Comparison of ENCODE assay signal across 15 cellular contexts in genomic region chr14:104775073-104775489, GRCh38. TPM values are rescaled to one million over a fixed set of nuclear protein-coding genes. Genes with fewer than 3 reads are reported as not detected.
DNase-seq lines count a peak whose midpoint lies in the region; ATAC-seq and TF ChIP-seq lines count a peak whose summit lies in the region.
"Had no signal": no experiment of that assay in that cellular context is flagged by ENCODE, and none has a peak within 500 bp of the region (broad histone marks: within the 10 kb centered on the region; RNA-seq: fewer than 3 reads in every experiment).

No MANE protein-coding gene starts in this region.

- H3K18ac ChIP-seq in mesenchymal stem cell (ENCODE audit: low read depth in 1 of 2, low read length in 2 of 2) (no peak overlapping the region), mesendoderm (ENCODE audit: low read length) (no peak overlapping the region)

- no peak overlapping the region for H2AFZ ChIP-seq in osteoblast (ENCODE audit: low read length)
- H2AFZ ChIP-seq in mesenchymal stem cell (ENCODE audit: low read depth, low read length): no peak overlapping the region

- ATAC-seq in stimulated activated effector memory CD8-positive, alpha-beta T cell treated with anti-CD3 and anti-CD28 coated beads, Interleukin-12 subunit alpha, Interleukin-12 subunit beta, amount 100 ng/mL, for 72 hours: no peak

- H3K4me1 ChIP-seq in osteoblast (ENCODE audit: insufficient read depth, low read length): no peaks in the 10 kb centered on the region
- peaks cover 18% of the 10 kb centered on the region for H3K4me1 ChIP-seq in mesenchymal stem cell (ENCODE audit: control insufficient read depth, insufficient read depth, low read depth, low read length)
- H3K4me1 ChIP-seq in mesendoderm (ENCODE audit: control insufficient read depth, low read depth, low read length): no peaks in the 10 kb centered on the region
- H3K4me1 ChIP-seq: BLaER1 had no signal

- H3K9ac ChIP-seq in mesenchymal stem cell (ENCODE audit: low read length) (no peak overlapping the region), mesendoderm (ENCODE audit: low read length) (no peak overlapping the region)
- H3K9ac ChIP-seq: BLaER1 had no signal

- H4K20me1 ChIP-seq in osteoblast (ENCODE audit: insufficient read depth, low read length): peaks cover 43% of the 10 kb centered on the region

- H3K14ac ChIP-seq in mesenchymal stem cell (ENCODE audit: low read length in 2 of 2): no peak overlapping the region

- no peak overlapping the region for H2BK120ac ChIP-seq in mesenchymal stem cell (ENCODE audit: low read depth, low read length)
- H2BK120ac ChIP-seq in mesendoderm (ENCODE audit: low read depth, low read length): no peak overlapping the region

- no peaks in the 10 kb centered on the region for H3K4me1 Mint-ChIP-seq in stimulated activated effector memory CD8-positive, alpha-beta T cell treated with anti-CD3 and anti-CD28 coated beads, Interleukin-12 subunit alpha, Interleukin-12 subunit beta, amount 100 ng/mL, for 72 hours
- H3K4me1 Mint-ChIP-seq: H9 had no signal

- H2BK5ac ChIP-seq in mesenchymal stem cell (ENCODE audit: low read depth, low read length, poor library complexity, severe bottlenecking) (no peak overlapping the region), mesendoderm (ENCODE audit: low read length) (no peak overlapping the region)

- H3K9me3 ChIP-seq in osteoblast (ENCODE audit: low read depth, low read length) (no peaks in the 10 kb centered on the region), mesenchymal stem cell (ENCODE audit: control insufficient read depth, low read length) (no peaks in the 10 kb centered on the region)

- WGBS in mesenchymal stem cell: 99% methylated on average over 13 of the region's 13 CpGs
- no CpG with 5 or more reads among the region's 13 CpGs for WGBS in mesendoderm (ENCODE audit: extremely low coverage, insufficient coverage, low lambda C conversion rate)

- H3K4me2 ChIP-seq in osteoblast (ENCODE audit: insufficient read depth, low read length): no peak overlapping the region
- no peak overlapping the region for H3K4me2 ChIP-seq in mesenchymal stem cell (ENCODE audit: low read length, poor library complexity, severe bottlenecking)
- no peak overlapping the region for H3K4me2 ChIP-seq in mesendoderm (ENCODE audit: low read length)
- H3K4me2 ChIP-seq: BLaER1 had no signal

- H3K4me3 ChIP-seq in osteoblast (ENCODE audit: insufficient read depth, low read length) (no peak overlapping the region), mesenchymal stem cell (ENCODE audit: insufficient read depth in 1 of 2, low read depth in 1 of 2, low read length in 2 of 2) (no peak overlapping the region), mesendoderm (ENCODE audit: low read length) (no peak overlapping the region)
- H3K4me3 ChIP-seq: BLaER1, GM12878 had no signal

- H2BK12ac ChIP-seq in mesenchymal stem cell (ENCODE audit: low read length in 2 of 2): no peak overlapping the region

- H4K8ac ChIP-seq in mesenchymal stem cell (ENCODE audit: low read length) (no peak overlapping the region), mesendoderm (ENCODE audit: low read depth, low read length) (no peak overlapping the region)

- no peak overlapping the region for H4K5ac ChIP-seq in mesendoderm (ENCODE audit: low read length)

- no peak overlapping the region for H3K4ac ChIP-seq in mesenchymal stem cell (ENCODE audit: low read depth in 1 of 2, low read length in 2 of 2)
- no peak overlapping the region for H3K4ac ChIP-seq in mesendoderm (ENCODE audit: low read depth, low read length)

- peak; percentile 83 for DNase-seq in osteoblast (ENCODE audit: insufficient read length, low spot score, missing footprints)
- no peak for DNase-seq in stimulated activated effector memory CD8-positive, alpha-beta T cell treated with anti-CD3 and anti-CD28 coated beads, Interleukin-12 subunit alpha, Interleukin-12 subunit beta, amount 100 ng/mL, for 72 hours (ENCODE audit: low spot score in 2 of 2)
- DNase-seq in mesenchymal stem cell: no peak
- DNase-seq in GM03348 (ENCODE audit: low spot score): no peak
- DNase-seq in mesendoderm: no peak
- no peak for DNase-seq in NCI-H1694 treated with DMSO at 0.1 percent for 48 hours (lab: John Stamatoyannopoulos, UW)
- DNase-seq: Calu3, DMS79 treated with DMSO at 0.1 percent for 48 hours, GF-D8, H9 had no signal

- peaks cover 37% of the 10 kb centered on the region for H3K36me3 ChIP-seq in osteoblast (ENCODE audit: insufficient read depth, low read length)
- peaks cover 49 to 98% of the 10 kb centered on the region in 2 experiments for H3K36me3 ChIP-seq in mesenchymal stem cell (ENCODE audit: control insufficient read depth in 1 of 2, insufficient read depth in 2 of 2, low read depth in 1 of 2, low read length in 2 of 2)
- peaks cover 14% of the 10 kb centered on the region for H3K36me3 ChIP-seq in mesendoderm (ENCODE audit: control insufficient read depth, insufficient read depth, low read length)

- H3K56ac ChIP-seq in mesendoderm (ENCODE audit: low read length): no peak overlapping the region

- H2BK15ac ChIP-seq in mesenchymal stem cell (ENCODE audit: low read depth, poor library complexity, severe bottlenecking) (no peak overlapping the region), mesendoderm (replicated peaks; ENCODE audit: low read depth) (no peak overlapping the region)

- H3K79me2 ChIP-seq in osteoblast (ENCODE audit: insufficient read depth, low read length) (peaks cover under 1% of the 10 kb centered on the region), mesendoderm (ENCODE audit: control insufficient read depth, insufficient read depth, low read length) (no peaks in the 10 kb centered on the region)

- H4K91ac ChIP-seq in mesenchymal stem cell (ENCODE audit: low read length): no peak overlapping the region

- peak overlapping the region; percentile 20 for H3K27ac Mint-ChIP-seq in stimulated activated effector memory CD8-positive, alpha-beta T cell treated with anti-CD3 and anti-CD28 coated beads, Interleukin-12 subunit alpha, Interleukin-12 subunit beta, amount 100 ng/mL, for 72 hours
- H3K27ac Mint-ChIP-seq: CD8-positive, alpha-beta T cell; H9 had no signal

- H3K79me1 ChIP-seq in mesenchymal stem cell (replicated peaks; ENCODE audit: low read length, poor library complexity, severe bottlenecking) (peaks cover 31% of the 10 kb centered on the region), mesendoderm (ENCODE audit: low read length) (no peaks in the 10 kb centered on the region)

- peak overlapping the region; percentile 48 for H3K27ac ChIP-seq in C4-2B
- peak overlapping the region; percentile 73 for H3K27ac ChIP-seq in VCaP
- H3K27ac ChIP-seq in osteoblast (ENCODE audit: low read depth, low read length): no peak overlapping the region
- H3K27ac ChIP-seq in mesenchymal stem cell (ENCODE audit: low read length, poor library complexity, severe bottlenecking): no peak overlapping the region
- no peak overlapping the region for H3K27ac ChIP-seq in mesendoderm (ENCODE audit: low read depth, low read length)
- H3K27ac ChIP-seq: BLaER1 had no signal

- H3K23ac ChIP-seq in mesenchymal stem cell (ENCODE audit: low read length in 2 of 2) (no peak overlapping the region), mesendoderm (ENCODE audit: low read length) (no peak overlapping the region)

- H3K4me3 Mint-ChIP-seq in stimulated activated effector memory CD8-positive, alpha-beta T cell treated with anti-CD3 and anti-CD28 coated beads, Interleukin-12 subunit alpha, Interleukin-12 subunit beta, amount 100 ng/mL, for 72 hours: no peak overlapping the region
- H3K4me3 Mint-ChIP-seq: CD8-positive, alpha-beta T cell; H9 had no signal

- H2AK5ac ChIP-seq in mesenchymal stem cell (ENCODE audit: low read length, severe bottlenecking) (no peak overlapping the region), mesendoderm (ENCODE audit: low read length) (no peak overlapping the region)

- H3K27me3 ChIP-seq in osteoblast (ENCODE audit: insufficient read depth, low read length): no peaks in the 10 kb centered on the region
- no peaks in the 10 kb centered on the region for H3K27me3 ChIP-seq in mesenchymal stem cell (ENCODE audit: control insufficient read depth in 1 of 2, insufficient read depth in 1 of 2, low read length in 2 of 2)
- no peaks in the 10 kb centered on the region for H3K27me3 ChIP-seq in mesendoderm (ENCODE audit: insufficient read depth, low read length, poor library complexity)
- H3K27me3 ChIP-seq: BLaER1 had no signal

- H3K9me3 Mint-ChIP-seq in stimulated activated effector memory CD8-positive, alpha-beta T cell treated with anti-CD3 and anti-CD28 coated beads, Interleukin-12 subunit alpha, Interleukin-12 subunit beta, amount 100 ng/mL, for 72 hours: no peaks in the 10 kb centered on the region
- H3K9me3 Mint-ChIP-seq: CD8-positive, alpha-beta T cell had no signal

- H3K36me3 Mint-ChIP-seq in stimulated activated effector memory CD8-positive, alpha-beta T cell treated with anti-CD3 and anti-CD28 coated beads, Interleukin-12 subunit alpha, Interleukin-12 subunit beta, amount 100 ng/mL, for 72 hours: peaks cover 54% of the 10 kb centered on the region

- no peak for TF ChIP-seq CTCF in C4-2B (conservative IDR thresholded peaks at IDR 0.05)
- TF ChIP-seq CTCF in VCaP (conservative IDR thresholded peaks at IDR 0.05): no peak
- TF ChIP-seq CTCF in osteoblast (IDR thresholded peaks at IDR 0.05; ENCODE audit: extremely low read depth, low read depth, low read length): no peak

RNA-seq across cellular contexts. Expression of gene AKT1, which starts 20.5 kb away (rescaled TPM):
- 156 and 188 TPM in 2 replicates for total RNA-seq in osteoblast
- 106 TPM for polyA plus RNA-seq in mesenchymal stem cell (2013, experiment 1 of 2)
- polyA plus RNA-seq in mesenchymal stem cell (2013, experiment 2 of 2): 108 TPM
- 32.4 TPM for polyA plus RNA-seq in mesendoderm (2013, experiment 1 of 2)
- 32.3 TPM for polyA plus RNA-seq in mesendoderm (2013, experiment 2 of 2)

RNA-seq across cellular contexts. Expression of gene SIVA1, which starts 22.1 kb away (rescaled TPM):
- total RNA-seq in osteoblast: 57.2 and 62.2 TPM in 2 replicates
- 68.6 TPM for polyA plus RNA-seq in mesenchymal stem cell (2013, experiment 1 of 2)
- 73.5 TPM for polyA plus RNA-seq in mesenchymal stem cell (2013, experiment 2 of 2)
- polyA plus RNA-seq in mesendoderm (2013, experiment 1 of 2): 151 TPM
- 147 TPM for polyA plus RNA-seq in mesendoderm (2013, experiment 2 of 2)

RNA-seq across cellular contexts. Expression of gene ZBTB42, which starts 25.8 kb away (rescaled TPM):
- total RNA-seq in osteoblast: 2.9 TPM in 2 replicates
- polyA plus RNA-seq in mesenchymal stem cell (2013, experiment 1 of 2): 1.8 TPM
- 1.6 TPM for polyA plus RNA-seq in mesenchymal stem cell (2013, experiment 2 of 2)
- 0.67 TPM for polyA plus RNA-seq in mesendoderm (2013, experiment 1 of 2)
- 0.73 TPM for polyA plus RNA-seq in mesendoderm (2013, experiment 2 of 2)

RNA-seq across cellular contexts. Expression of gene ADSS1, which starts 51.1 kb away (rescaled TPM):
- 2.1 and 4.3 TPM in 2 replicates for total RNA-seq in osteoblast
- 5.2 TPM for polyA plus RNA-seq in mesenchymal stem cell (2013, experiment 1 of 2)
- 4.8 TPM for polyA plus RNA-seq in mesenchymal stem cell (2013, experiment 2 of 2)
- 2.0 TPM for polyA plus RNA-seq in mesendoderm (2013, experiment 1 of 2)
- 2.1 TPM for polyA plus RNA-seq in mesendoderm (2013, experiment 2 of 2)

Comparison
In these comparisons a context has a peak if more than half of its experiments do, and no peak if none do; other contexts are left out.
1. H3K27ac ChIP-seq: peak in C4-2B (single experiment) and VCaP (single experiment); none in osteoblast (single experiment), mesenchymal stem cell (single experiment) and mesendoderm (single experiment).